ENCODE assay signal across 13 cellular contexts in genomic region chr16:79845006-79845733, GRCh38.
DNase-seq lines count a peak whose midpoint lies in the region; ATAC-seq lines count a peak whose summit lies in the region.
"Had no signal": no experiment of that assay in that cellular context is flagged by ENCODE, and none has a peak within 500 bp of the region (broad histone marks: within the 10 kb centered on the region; RNA-seq: fewer than 3 reads in every experiment).

No MANE protein-coding gene starts in this region.

- POLR2A ChIA-PET in CD8-positive, alpha-beta memory T cell (lab: Charles Lee) = no interaction called here

- H3K27me3 ChIP-seq in CD8-positive, alpha-beta memory T cell (ENCODE audit: insufficient read depth, low read length, poor library complexity, severe bottlenecking) = no peaks in the 10 kb centered on the region

- CTCF ChIA-PET in CD8-positive, alpha-beta memory T cell (lab: Charles Lee) = no interaction called here

- H3K9me3 Mint-ChIP-seq in CD8-positive, alpha-beta memory T cell = no peaks in the 10 kb centered on the region
- H3K9me3 Mint-ChIP-seq: dendritic cell treated with granulocyte-macrophage colony-stimulating factor and Interleukin-4, amounts not matched to agents 40 ng/mL and 50 ng/mL, for 4 days; T-cell had no signal

- H3K36me3 ChIP-seq in CD8-positive, alpha-beta memory T cell (ENCODE audit: insufficient read depth, low read length) = no peaks in the 10 kb centered on the region
- H3K36me3 ChIP-seq: thoracic aorta had no signal

- no peaks in the 10 kb centered on the region for H3K4me1 Mint-ChIP-seq in CD8-positive, alpha-beta memory T cell

- no peak overlapping the region for H3K4me3 Mint-ChIP-seq in CD8-positive, alpha-beta memory T cell
- H3K4me3 Mint-ChIP-seq: dendritic cell treated with granulocyte-macrophage colony-stimulating factor and Interleukin-4, amounts not matched to agents 40 ng/mL and 50 ng/mL, for 4 days; naive thymus-derived CD8-positive, alpha-beta T cell; T-cell had no signal

- ATAC-seq in GM18909 (IDR thresholded peaks at IDR 0.05; ENCODE audit: poor library complexity, unreplicated experiment) = peak; percentile 89
- ATAC-seq in HG02610 (IDR thresholded peaks at IDR 0.05; ENCODE audit: unreplicated experiment) = peak; percentile 81
- peak; percentile 89 for ATAC-seq in HG03469 (IDR thresholded peaks at IDR 0.05; ENCODE audit: unreplicated experiment)
- ATAC-seq in activated CD4-positive, CD25-positive, alpha-beta regulatory T cell treated with anti-CD3 and anti-CD28 coated beads, Interleukin-2, amount 50 U/mL, for 24 hours = no peak
- ATAC-seq: naive thymus-derived CD8-positive, alpha-beta T cell; T-cell had no signal

- no peaks in the 10 kb centered on the region for H3K9me3 ChIP-seq in CD8-positive, alpha-beta memory T cell (ENCODE audit: low read length)
- H3K9me3 ChIP-seq: thoracic aorta had no signal

- no peaks in the 10 kb centered on the region for H3K36me3 Mint-ChIP-seq in CD8-positive, alpha-beta memory T cell
- H3K36me3 Mint-ChIP-seq: naive thymus-derived CD8-positive, alpha-beta T cell; T-cell had no signal

- H3K27me3 Mint-ChIP-seq in CD8-positive, alpha-beta memory T cell = peaks cover 11 to 14% of the 10 kb centered on the region in 2 donors
- H3K27me3 Mint-ChIP-seq: dendritic cell treated with granulocyte-macrophage colony-stimulating factor and Interleukin-4, amounts not matched to agents 40 ng/mL and 50 ng/mL, for 4 days had no signal

- peak overlapping the region; percentile 25 for H3K27ac ChIP-seq in CD8-positive, alpha-beta memory T cell (ENCODE audit: low read depth, low read length)
- H3K27ac ChIP-seq: thoracic aorta had no signal

- no peak for DNase-seq in CD8-positive, alpha-beta memory T cell
- DNase-seq in effector CD8-positive, alpha-beta T cell (lab: John Stamatoyannopoulos, UW) = no peak
- DNase-seq in foreskin melanocyte (no peak), NCI-H1436 treated with DMSO at 0.1 percent for 48 hours (lab: John Stamatoyannopoulos, UW) (no peak)
- DNase-seq: naive thymus-derived CD8-positive, alpha-beta T cell; NCI-H345; T-cell had no signal

- no peaks in the 10 kb centered on the region for H3K4me1 ChIP-seq in CD8-positive, alpha-beta memory T cell (ENCODE audit: insufficient read depth, low read length)

- no peak overlapping the region for H3K4me3 ChIP-seq in CD8-positive, alpha-beta memory T cell (ENCODE audit: low read length)
- H3K4me3 ChIP-seq: thoracic aorta had no signal

- H3K27ac Mint-ChIP-seq in CD8-positive, alpha-beta memory T cell = no peak overlapping the region
- H3K27ac Mint-ChIP-seq: dendritic cell treated with granulocyte-macrophage colony-stimulating factor and Interleukin-4, amounts not matched to agents 40 ng/mL and 50 ng/mL, for 4 days; naive thymus-derived CD8-positive, alpha-beta T cell; T-cell had no signal

Comparison
In these comparisons a context has a peak if more than half of its experiments do, and no peak if none do; other contexts are left out.
1. ATAC-seq: peak in GM18909 (single experiment), HG02610 (single experiment) and HG03469 (single experiment); none in activated CD4-positive, CD25-positive, alpha-beta regulatory T cell treated with anti-CD3 and anti-CD28 coated beads, Interleukin-2, amount 50 U/mL, for 24 hours (0 of 2).